7 cellular contexts compared by ENCODE assay signal in genomic region chr13:80341771-80342271, GRCh38. TPM values are rescaled to one million over a fixed set of nuclear protein-coding genes. Genes with fewer than 3 reads are reported as not detected.
DNase-seq lines count a peak whose midpoint lies in the region; ATAC-seq and TF ChIP-seq lines count a peak whose summit lies in the region.

No MANE protein-coding gene starts in this region.

- intact Hi-C loops in gastrocnemius medialis (cut with DNase I; ENCODE audit: low total_unique reads), result loop anchor here (5.0 to 10.0 kb wide), 6 partner anchors 123 to 935 kb away; partner anchors contain the start of genes NDFIP2 and RBM26

- no peak for TF ChIP-seq POLR2A in gastrocnemius medialis (IDR thresholded peaks at IDR 0.05)

- ATAC-seq in gastrocnemius medialis, result peak in 1 of 2 donors; percentile 15

- H3K4me3 ChIP-seq in astrocyte of the cerebellum (ENCODE audit: low read depth, low read length) (peak overlapping the region; percentile 100), iPS-15b (ENCODE audit: low read depth, low read length) (peak overlapping the region; percentile 69), gastrocnemius medialis (peak overlapping the region; percentile 69 to 94 (median 90))

- peak; percentile 27 for DNase-seq in GM03348 (ENCODE audit: low spot score)
- peak; percentile 40 for DNase-seq in NCI-H1694 (lab: John Stamatoyannopoulos, UW)
- DNase-seq in astrocyte of the cerebellum (ENCODE audit: low read depth), result no peak
- peak; percentile 28 to 55 for DNase-seq in gastrocnemius medialis
- no peak for DNase-seq in effector CD4-positive, alpha-beta T cell
- DNase-seq in GM10248 (ENCODE audit: extremely low spot score), result no peak

- H3K4me1 ChIP-seq in iPS-15b (ENCODE audit: control insufficient read depth, insufficient read depth, low read length), result peaks cover 17% of the 10 kb centered on the region
- peaks cover 26 to 39% of the 10 kb centered on the region in 2 donors for H3K4me1 ChIP-seq in gastrocnemius medialis

- in situ Hi-C loops in astrocyte of the cerebellum (cut with HindIII; ENCODE audit: low sequenced_read_pairs), result loop anchor here (25.0 kb wide), 1 partner anchor 555 kb away; no protein-coding TSS in a partner anchor
- in situ Hi-C loops in gastrocnemius medialis (cut with MboI; ENCODE audit: low sequenced_read_pairs in 4 of 4), result loop anchor here in 2 of 4 donors (25.0 kb wide), 1 partner anchor 930 kb away; the partner anchor contains the start of gene RBM26 (in 2 of the 2)

- peaks cover 7% of the 10 kb centered on the region for H3K27me3 ChIP-seq in iPS-15b (ENCODE audit: control insufficient read depth, insufficient read depth, low read length)
- no peaks in the 10 kb centered on the region for H3K27me3 ChIP-seq in gastrocnemius medialis

- CTCF ChIA-PET in GM10248 (lab: Yijun Ruan, JAX), result interaction anchor here (0.9 to 4.8 kb wide), 20 partner anchors 12 to 676 kb away, joined by 3 to 39 read pairs (median 4); no protein-coding TSS in a partner anchor

- TF ChIP-seq CTCF in astrocyte of the cerebellum (IDR thresholded peaks at IDR 0.05; ENCODE audit: low read depth, low read length, missing control alignments) (no peak), gastrocnemius medialis (IDR thresholded peaks at IDR 0.05 in 4 of 5, conservative IDR thresholded peaks at IDR 0.05 in 1 of 5) (no peak), GM10248 (IDR thresholded peaks at IDR 0.05; ENCODE audit: control extremely low read depth, extremely low read depth, low read depth, missing control alignments) (no peak)

- peak overlapping the region; percentile 81 for H3K9ac ChIP-seq in iPS-15b (ENCODE audit: low read depth, low read length)

- no peaks in the 10 kb centered on the region for H3K9me3 ChIP-seq in iPS-15b (ENCODE audit: control insufficient read depth, insufficient read depth, low read length)
- H3K9me3 ChIP-seq in gastrocnemius medialis, result no peaks in the 10 kb centered on the region

- H3K36me3 ChIP-seq in iPS-15b (ENCODE audit: control insufficient read depth, insufficient read depth, low read length) (peaks cover 10% of the 10 kb centered on the region), gastrocnemius medialis (no peaks in the 10 kb centered on the region)

- peak overlapping the region; percentile 91 to 99 (median 95) for H3K27ac ChIP-seq in gastrocnemius medialis

- POLR2A ChIA-PET in GM10248 (lab: Yijun Ruan, JAX), result interaction anchor here (0.5 kb wide), 1 partner anchor 28 kb away, joined by 3 read pairs; no protein-coding TSS in a partner anchor

RNA-seq across cellular contexts. Expression of gene SPRY2, which starts 0.9 kb away (rescaled TPM):
- 10 to 100 TPM; 15.7 to 32.2 (median 22.2) TPM for total RNA-seq in gastrocnemius medialis

Comparison
In these comparisons a context has a peak if more than half of its experiments do, and no peak if none do; other contexts are left out.
1. DNase-seq: peak in GM03348 (single experiment), NCI-H1694 (single experiment) and gastrocnemius medialis (2 of 2); none in astrocyte of the cerebellum (single experiment), effector CD4-positive, alpha-beta T cell (single experiment) and GM10248 (single experiment).
2. Peak in every context shown above with its lines, with median percentiles within 50 percentile points of each other: H3K4me3 ChIP-seq.